Comparison of ENCODE assay signal across 21 cellular contexts in the genomic region with DNA sequence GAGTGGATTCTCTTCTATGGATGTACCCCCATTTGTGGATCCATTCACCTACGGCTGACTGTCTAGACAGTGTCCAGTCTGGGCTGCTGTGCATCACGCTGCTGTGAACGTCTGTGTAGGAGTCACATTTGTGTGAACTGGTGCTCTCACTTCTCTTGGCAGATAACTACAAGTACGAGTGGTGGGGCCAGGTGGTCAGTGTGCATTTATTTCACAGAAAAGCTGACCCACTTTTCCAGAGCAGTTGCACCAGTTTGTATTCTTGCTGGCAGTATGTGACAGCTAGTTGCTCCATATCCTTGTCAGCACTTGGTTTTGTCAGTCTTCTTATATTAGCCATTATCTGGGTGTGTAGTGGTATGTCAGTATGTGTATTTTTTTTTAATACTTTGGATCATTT. TPM values are rescaled to one million over a fixed set of nuclear protein-coding genes. Genes with fewer than 3 reads are reported as not detected.
A peak's percentile ranks its signal among the peaks of the same experiment; 100 is the strongest.
DNase-seq lines count a peak whose midpoint lies in the region; ATAC-seq, FAIRE-seq and TF ChIP-seq lines count a peak whose summit lies in the region.
"Had no signal": no experiment of that assay in that cellular context is flagged by ENCODE, and none has a peak within 500 bp of the region (broad histone marks: within the 10 kb centered on the region; RNA-seq: fewer than 3 reads in every experiment).

No MANE protein-coding gene starts in this region.

- intact Hi-C loops in HepG2 (cut with micrococcal nuclease; ENCODE audit: unreplicated experiment) (no loop called here), gastrocnemius medialis (cut with DNase I; ENCODE audit: low total_unique reads) (no loop called here)

- H3K79me2 ChIP-seq in HepG2 (ENCODE audit: insufficient read depth, low read length): peaks cover 94% of the 10 kb centered on the region

- no peak for TF ChIP-seq RAD21 in HepG2 (CRISPR knock-in tag; IDR thresholded peaks at IDR 0.05)

- no peak for DNase-seq in activated T-cell treated with anti-CD3 and anti-CD28 coated beads, Interleukin-2, amount 50 U/mL, for 24 hours
- no peak for DNase-seq in activated T-cell treated with anti-CD3 and anti-CD28 coated beads for 4 hours
- DNase-seq in HepG2 (ENCODE audit: low spot score): no peak
- no peak for DNase-seq in gastrocnemius medialis
- DNase-seq in stimulated activated CD8-positive, alpha-beta memory T cell treated with anti-CD3 and anti-CD28 coated beads, Interleukin-4, amount 100 ng/mL, for 48 hours: no peak
- no peak for DNase-seq in NCI-H526 (lab: John Stamatoyannopoulos, UW)
- no peak for DNase-seq in KG1 (lab: John Stamatoyannopoulos, UW)
- DNase-seq: activated CD4-positive, alpha-beta T cell treated with anti-CD3 and anti-CD28 coated beads for 48 hours; activated naive CD4-positive, alpha-beta T cell treated with anti-CD3 and anti-CD28 coated beads, Interleukin-2, amount 10 ng/mL, durations not matched to agents 7 days and 5 days; activated T-cell treated with anti-CD3 and anti-CD28 coated beads, Interleukin-2, amount 50 U/mL, for 48 hours; DMS53; mesenchymal stem cell; MG63; NCI-H1105 treated with DMSO at 0.1 percent for 48 hours; NCI-H1930 had no signal

- H3K27ac Mint-ChIP-seq in activated T-cell treated with anti-CD3 and anti-CD28 coated beads, Interleukin-2, amount 50 U/mL, for 24 hours: peak overlapping the region; percentile 68
- H3K27ac Mint-ChIP-seq: activated naive CD4-positive, alpha-beta T cell treated with anti-CD3 and anti-CD28 coated beads, Interleukin-2, amount 10 ng/mL, durations not matched to agents 7 days and 5 days had no signal

- no peak overlapping the region for H3K4me3 Mint-ChIP-seq in activated T-cell treated with anti-CD3 and anti-CD28 coated beads, Interleukin-2, amount 50 U/mL, for 24 hours
- H3K4me3 Mint-ChIP-seq: activated naive CD4-positive, alpha-beta T cell treated with anti-CD3 and anti-CD28 coated beads, Interleukin-2, amount 10 ng/mL, durations not matched to agents 7 days and 5 days had no signal

- peaks cover 13% of the 10 kb centered on the region for H3K36me3 Mint-ChIP-seq in activated T-cell treated with anti-CD3 and anti-CD28 coated beads, Interleukin-2, amount 50 U/mL, for 24 hours (ENCODE audit: low read depth)

- H3K27me3 ChIP-seq in HepG2 (ENCODE audit: control insufficient read depth in 1 of 2, insufficient read depth in 2 of 2, low read length in 2 of 2): no peaks in the 10 kb centered on the region
- no peaks in the 10 kb centered on the region for H3K27me3 ChIP-seq in gastrocnemius medialis
- H3K27me3 ChIP-seq: cardiac muscle cell, gastroesophageal sphincter, MG63 had no signal

- in situ Hi-C loops in HepG2 (cut with HindIII; ENCODE audit: extremely low pct_ligation_motif_present, low pct_unique_long_range_greater_than_20kb): no loop called here
- in situ Hi-C loops in gastrocnemius medialis (cut with MboI; ENCODE audit: low sequenced_read_pairs in 4 of 4): no loop called here

- TF ChIP-seq POLR2A in HepG2 (IDR thresholded peaks at IDR 0.05; ENCODE audit: insufficient read depth in 1 of 2, low read depth in 2 of 2, low read length in 2 of 2) (no peak), gastrocnemius medialis (IDR thresholded peaks at IDR 0.05) (no peak)

- CTCF ChIA-PET in HEK293 (lab: Yijun Ruan, JAX): interaction anchor here (1.0 to 2.0 kb wide), 3 partner anchors 12 to 84 kb away, joined by 3 to 7 read pairs (median 3); no protein-coding TSS in a partner anchor
- CTCF ChIA-PET in HepG2 (lab: Yijun Ruan, JAX; ENCODE audit: low intra/inter-chr PET ratio, low total read pairs): no interaction called here

- H3K4me3 ChIP-seq in HEK293 (ENCODE audit: low read depth, low read length): no peak overlapping the region
- no peak overlapping the region for H3K4me3 ChIP-seq in HepG2 (replicated peaks in 1 of 3; ENCODE audit: insufficient read depth in 1 of 3, low read depth in 2 of 3, low read length in 3 of 3)
- H3K4me3 ChIP-seq in gastrocnemius medialis: no peak overlapping the region
- H3K4me3 ChIP-seq: cardiac muscle cell, gastroesophageal sphincter, MG63 had no signal

- WGBS in HepG2 (ENCODE audit: low lambda C conversion rate): 93% methylated on average over 4 of the region's 4 CpGs

- H3K36me3 ChIP-seq in HEK293 (ENCODE audit: control insufficient read depth in 2 of 2, insufficient read depth in 1 of 2, low read length in 2 of 2): no peaks in the 10 kb centered on the region; a peak in 1 of 3 replicates
- peaks cover 2 to 6% of the 10 kb centered on the region in 2 experiments; a peak in 2 of 5 replicates for H3K36me3 ChIP-seq in HepG2 (replicated peaks in 1 of 2; ENCODE audit: control insufficient read depth in 1 of 2, insufficient read depth in 2 of 2, low read length in 2 of 2)
- H3K36me3 ChIP-seq in gastrocnemius medialis: no peaks in the 10 kb centered on the region
- H3K36me3 ChIP-seq: cardiac muscle cell, gastroesophageal sphincter had no signal

- ATAC-seq in HepG2 (no peak), gastrocnemius medialis (no peak)
- ATAC-seq: gastroesophageal sphincter, Right ventricle myocardium inferior had no signal

- no peak for FAIRE-seq in HepG2 (lab: Jason Lieb, UNC)
- FAIRE-seq: H54 had no signal

- no peaks in the 10 kb centered on the region for H3K9me3 Mint-ChIP-seq in activated T-cell treated with anti-CD3 and anti-CD28 coated beads, Interleukin-2, amount 50 U/mL, for 24 hours
- H3K9me3 Mint-ChIP-seq: activated naive CD4-positive, alpha-beta T cell treated with anti-CD3 and anti-CD28 coated beads, Interleukin-2, amount 10 ng/mL, durations not matched to agents 7 days and 5 days; dendritic cell treated with granulocyte-macrophage colony-stimulating factor and Interleukin-4, amounts not matched to agents 40 ng/mL and 50 ng/mL, for 4 days had no signal

- no peak overlapping the region for H3K27ac ChIP-seq in HEK293 (ENCODE audit: extremely low read depth, low read depth, low read length)
- H3K27ac ChIP-seq in HepG2 (ENCODE audit: extremely low read length, insufficient read depth, low read length): no peak overlapping the region
- peak overlapping the region; percentile 25 to 82 (median 62) for H3K27ac ChIP-seq in gastrocnemius medialis
- H3K27ac ChIP-seq: cardiac muscle cell, gastroesophageal sphincter had no signal

- no peak overlapping the region for H2AFZ ChIP-seq in HepG2 (ENCODE audit: low read length)

- H3K27me3 Mint-ChIP-seq in activated T-cell treated with anti-CD3 and anti-CD28 coated beads, Interleukin-2, amount 50 U/mL, for 24 hours: no peaks in the 10 kb centered on the region
- H3K27me3 Mint-ChIP-seq: activated naive CD4-positive, alpha-beta T cell treated with anti-CD3 and anti-CD28 coated beads, Interleukin-2, amount 10 ng/mL, durations not matched to agents 7 days and 5 days; dendritic cell treated with granulocyte-macrophage colony-stimulating factor and Interleukin-4, amounts not matched to agents 40 ng/mL and 50 ng/mL, for 4 days had no signal

- TF ChIP-seq EP300 in HepG2 (IDR thresholded peaks at IDR 0.05; ENCODE audit: low read depth in 2 of 2, low read length in 2 of 2) (no peak), HepG2 (CRISPR knock-in tag; IDR thresholded peaks at IDR 0.05; ENCODE audit: borderline replicate concordance) (no peak)

- no peaks in the 10 kb centered on the region for H3K9me3 ChIP-seq in HEK293 (ENCODE audit: control insufficient read depth, insufficient read depth, low read depth, low read length)
- H3K9me3 ChIP-seq in HepG2 (ENCODE audit: low read length): no peaks in the 10 kb centered on the region
- H3K9me3 ChIP-seq in gastrocnemius medialis: no peaks in the 10 kb centered on the region
- H3K9me3 ChIP-seq: gastroesophageal sphincter, MG63 had no signal

- peaks cover 71% of the 10 kb centered on the region for H3K4me1 Mint-ChIP-seq in activated T-cell treated with anti-CD3 and anti-CD28 coated beads, Interleukin-2, amount 50 U/mL, for 24 hours (ENCODE audit: low read depth)

- H3K4me2 ChIP-seq in HepG2 (ENCODE audit: low read depth, low read length): no peak overlapping the region

- peaks cover 94% of the 10 kb centered on the region for H4K20me1 ChIP-seq in HepG2 (ENCODE audit: insufficient read depth, low read length)

- H3K4me1 ChIP-seq in HEK293 (ENCODE audit: control insufficient read depth, insufficient read depth, low read length): peaks cover 31% of the 10 kb centered on the region
- H3K4me1 ChIP-seq in HepG2 (ENCODE audit: insufficient read depth, low read length): peaks cover 71% of the 10 kb centered on the region
- H3K4me1 ChIP-seq in gastrocnemius medialis: peaks cover 58 to 67% of the 10 kb centered on the region in 2 donors

- no peak overlapping the region for H3K9ac ChIP-seq in HepG2 (ENCODE audit: insufficient read depth, low read depth, low read length)

- TF ChIP-seq CTCF in HEK293 (tag by site-specific recombination; IDR thresholded peaks at IDR 0.05) (no peak), HepG2 (CRISPR knock-in tag; IDR thresholded peaks at IDR 0.05) (no peak), gastrocnemius medialis (IDR thresholded peaks at IDR 0.05 in 4 of 5, conservative IDR thresholded peaks at IDR 0.05 in 1 of 5) (no peak)

- BruUV-seq in HepG2 (replicated peaks; lab: Mats Ljungman, UMichigan): no TSS peak

- POLR2A ChIA-PET in HEK293 (lab: Yijun Ruan, JAX): no interaction called here
- POLR2A ChIA-PET in HepG2 (lab: Yijun Ruan, JAX): no interaction called here

RNA-seq across cellular contexts. Expression of gene FOXK2, which starts 28.4 kb away (rescaled TPM):
- total RNA-seq in HepG2 (2016; rRNA removed; fragmentation: Illumina TruSeq; extraction: Trizol) (47.7 and 67.2 TPM in 2 replicates), gastrocnemius medialis (100 to 1,000 TPM in 1 of 4 donors, 10 to 100 TPM in 3; 70.7 to 109 (median 85.0) TPM)
- 118 and 125 TPM in 2 replicates for total RNA-seq in HepG2 (2016; cell fraction: cytosol; rRNA removed; fragmentation: Illumina TruSeq; extraction: Trizol; ENCODE audit: low read depth)
- 39.3 and 64.3 TPM in 2 replicates for total RNA-seq in HepG2 (2016; cell fraction: insoluble cytoplasmic fraction; rRNA removed; fragmentation: Illumina TruSeq; extraction: Trizol)
- total RNA-seq in HepG2 (2016; cell fraction: membrane; rRNA removed; fragmentation: Illumina TruSeq; extraction: Trizol): 103 and 104 TPM in 2 replicates
- 38.8 and 51.8 TPM in 2 replicates for total RNA-seq in HepG2 (2016; cell fraction: nucleus; rRNA removed; fragmentation: Illumina TruSeq; extraction: Trizol)
- 67.1 and 73.1 TPM in 2 replicates for polyA plus RNA-seq in HepG2 (2011; rRNA removed)
- 53.2 and 56.1 TPM in 2 replicates for polyA plus RNA-seq in HepG2 (2011; cell fraction: cytosol; rRNA removed)
- polyA plus RNA-seq in HepG2 (2011; cell fraction: nucleus; rRNA removed): 50.7 and 52.2 TPM in 2 replicates
- 78.2 and 88.0 TPM in 2 replicates for polyA plus RNA-seq in HepG2 (2012)
- polyA plus RNA-seq in HepG2 (2016; cell fraction: cytosol; fragmentation: Illumina TruSeq; extraction: Trizol; ENCODE audit: low read depth): 38.6 and 41.3 TPM in 2 replicates
- polyA plus RNA-seq in HepG2 (2016; cell fraction: insoluble cytoplasmic fraction; fragmentation: Illumina TruSeq; extraction: Trizol; ENCODE audit: low read depth): 59.9 and 75.2 TPM in 2 replicates
- polyA plus RNA-seq in HepG2 (2016; cell fraction: membrane; fragmentation: Illumina TruSeq; extraction: Trizol; ENCODE audit: low read depth): 80.8 and 99.2 TPM in 2 replicates
- 80.4 and 81.2 TPM in 2 replicates for polyA plus RNA-seq in HepG2 (2016; cell fraction: nucleus; fragmentation: Illumina TruSeq; extraction: Trizol; ENCODE audit: insufficient read depth, low read depth)
- 83.4 and 116 TPM in 2 replicates for polyA minus RNA-seq in HepG2 (2011; rRNA and poly(A)+ RNA removed; ENCODE audit: low replicate concordance)
- polyA minus RNA-seq in HepG2 (2011; cell fraction: cytosol; rRNA and poly(A)+ RNA removed): 74.6 and 79.0 TPM in 2 replicates
- 55.5 and 74.1 TPM in 2 replicates for polyA minus RNA-seq in HepG2 (2011; cell fraction: nucleus; rRNA and poly(A)+ RNA removed)

Comparison
In these comparisons a context has a peak if more than half of its experiments do, and no peak if none do; other contexts are left out.
1. H3K27ac ChIP-seq: peak in gastrocnemius medialis (4 of 4); none in HEK293 (single experiment) and HepG2 (single experiment).